20 cellular contexts compared by ENCODE assay signal in the genomic region with DNA sequence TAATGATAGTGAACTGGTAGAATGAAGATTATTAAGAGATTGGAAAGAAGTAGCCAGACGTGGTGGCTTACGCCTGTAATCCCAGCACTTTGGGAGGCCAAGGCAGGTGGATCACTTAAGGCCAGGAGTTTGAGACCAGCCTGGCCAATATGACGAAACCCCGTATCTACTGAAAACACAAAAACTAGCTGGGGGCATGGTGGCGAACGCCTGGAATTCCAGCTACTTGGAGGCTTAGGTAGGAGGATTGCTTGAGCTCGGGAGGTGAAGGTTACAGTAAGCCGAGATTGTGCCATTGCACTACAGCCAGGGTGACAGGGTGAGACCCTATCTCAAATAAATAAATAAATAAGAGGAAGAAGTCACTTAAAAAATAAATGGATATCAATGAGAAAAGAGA. TPM values are rescaled to one million over a fixed set of nuclear protein-coding genes. Genes with fewer than 3 reads are reported as not detected.
DNase-seq lines count a peak whose midpoint lies in the region; ATAC-seq, FAIRE-seq and TF ChIP-seq lines count a peak whose summit lies in the region.
"Had no signal": no experiment of that assay in that cellular context is flagged by ENCODE, and none has a peak within 500 bp of the region (broad histone marks: within the 10 kb centered on the region; RNA-seq: fewer than 3 reads in every experiment).

No MANE protein-coding gene starts in this region.

- H3K27me3 ChIP-seq in GM23248 (replicated peaks; ENCODE audit: insufficient read depth), result no peaks in the 10 kb centered on the region
- H3K27me3 ChIP-seq: BE2C, BLaER1 had no signal

- H3K36me3 Mint-ChIP-seq in CD14-positive monocyte, result peaks cover 50 to 78% of the 10 kb centered on the region in 2 donors
- peaks cover 26% of the 10 kb centered on the region for H3K36me3 Mint-ChIP-seq in memory B cell

- no peaks in the 10 kb centered on the region for H3K4me1 ChIP-seq in GM23248 (ENCODE audit: insufficient read depth)
- H3K4me1 ChIP-seq: BE2C, BLaER1 had no signal

- 0 out of 2 replicates have a peak, but pooled peaks cover 8% of the 10 kb centered on the region for H4K20me1 ChIP-seq in GM23248 (ENCODE audit: insufficient read depth)

- H3K9me2 ChIP-seq in GM23248 (ENCODE audit: insufficient read depth), result no peaks in the 10 kb centered on the region

- no peaks in the 10 kb centered on the region for H3K9me3 ChIP-seq in GM23248 (ENCODE audit: low read depth)
- H3K9me3 ChIP-seq: BE2C, BLaER1, Caco-2 had no signal

- no peaks in the 10 kb centered on the region for H3K4me1 Mint-ChIP-seq in CD14-positive monocyte
- H3K4me1 Mint-ChIP-seq in memory B cell, result peaks cover 15% of the 10 kb centered on the region

- in situ Hi-C loops in GM23248 (cut with MboI), result no loop called here

- H3K36me3 ChIP-seq in GM23248 (ENCODE audit: low read depth), result peaks cover 25% of the 10 kb centered on the region

- peaks cover 96% of the 10 kb centered on the region for H3K79me2 ChIP-seq in GM23248 (ENCODE audit: insufficient read depth)

- no peak overlapping the region for H3K27ac ChIP-seq in GM23248
- H3K27ac ChIP-seq: BLaER1 had no signal

- no peak overlapping the region for H3K4me3 ChIP-seq in GM23248
- H3K4me3 ChIP-seq: BLaER1 had no signal

- intact Hi-C loops in CD14-positive monocyte (cut with micrococcal nuclease), result no loop called here

- FAIRE-seq in GM12891 (lab: Jason Lieb, UNC), result peak; percentile 16
- FAIRE-seq: D721Med, GM12892, GM18507 had no signal

- no peak for TF ChIP-seq POLR2A in GM12891 (IDR thresholded peaks at IDR 0.05; ENCODE audit: low read depth, low read length)

- 94 to 98% methylated on average over 8 of the region's 8 CpGs for WGBS in GM23248 (ENCODE audit: low coverage in 1 of 2, low lambda C conversion rate in 2 of 2, missing lambda C conversion rate in 2 of 2), 2 experiments

- ATAC-seq in memory B cell (ENCODE audit: low read depth) (no peak), HG03342 (IDR thresholded peaks at IDR 0.05; ENCODE audit: unreplicated experiment) (no peak)
- ATAC-seq: CD8-positive, alpha-beta T cell had no signal

- H3K9me3 Mint-ChIP-seq in CD14-positive monocyte (peaks cover 0 to 2% (median 0%) of the 10 kb centered on the region in 7 donors), memory B cell (no peaks in the 10 kb centered on the region)
- H3K9me3 Mint-ChIP-seq: CD4-positive, alpha-beta T cell; CD8-positive, alpha-beta T cell had no signal

- H3K4me3 Mint-ChIP-seq in CD14-positive monocyte (no peak overlapping the region), memory B cell (no peak overlapping the region)
- H3K4me3 Mint-ChIP-seq: CD4-positive, alpha-beta T cell; CD8-positive, alpha-beta T cell had no signal

- H3F3A ChIP-seq in GM23248 (ENCODE audit: insufficient read depth), result no peaks in the 10 kb centered on the region

- TF ChIP-seq CTCF in CD14-positive monocyte (IDR thresholded peaks at IDR 0.05), result no peak

- DNase-seq in CD14-positive monocyte (ENCODE audit: low spot score) (no peak), GM12891 (ENCODE audit: insufficient read length, low spot score) (no peak), memory B cell (ENCODE audit: low spot score in 2 of 2) (no peak), GM23248 (no peak)
- DNase-seq in stimulated activated naive CD4-positive, alpha-beta T cell treated with Interleukin-2 at 50 U/mL for 16 hours (lab: John Stamatoyannopoulos, UW), result no peak
- DNase-seq: 8988T; ACHN; BE2C; C1 segment of cervical spinal cord; Caco-2; Calu3; CD4-positive, alpha-beta T cell; CD8-positive, alpha-beta T cell; DMS79 treated with DMSO at 0.1 percent for 48 hours; GF-D8 had no signal

- H3K27me3 Mint-ChIP-seq in CD14-positive monocyte (ENCODE audit: low read depth in 3 of 3) (no peaks in the 10 kb centered on the region), memory B cell (no peaks in the 10 kb centered on the region)
- H3K27me3 Mint-ChIP-seq: CD4-positive, alpha-beta T cell had no signal

- H3K4me2 ChIP-seq in GM23248 (ENCODE audit: unreplicated experiment), result no peak overlapping the region
- H3K4me2 ChIP-seq: BLaER1 had no signal

- no peak overlapping the region for H2AFZ ChIP-seq in GM23248

- H3K9ac ChIP-seq in GM23248, result no peak overlapping the region
- H3K9ac ChIP-seq: BLaER1 had no signal

- H3K27ac Mint-ChIP-seq in CD14-positive monocyte (peak overlapping the region in 4 of 7 donors; percentile 30 to 72 (median 50)), memory B cell (peak overlapping the region; percentile 24)
- H3K27ac Mint-ChIP-seq: CD4-positive, alpha-beta T cell; CD8-positive, alpha-beta T cell had no signal

TF ChIP-seq in GM12891, 5 proteins besides CTCF, POLR2A, EP300 and RAD21:
- TF ChIP-seq POLR2AphosphoS5 (IDR thresholded peaks at IDR 0.05; ENCODE audit: low read depth, low read length) (no peak), SPI1 (IDR thresholded peaks at IDR 0.05; ENCODE audit: low read depth, low read length) (no peak), TAF1 (IDR thresholded peaks at IDR 0.05; ENCODE audit: low read depth, low read length) (no peak), PAX5 (IDR thresholded peaks at IDR 0.05; ENCODE audit: insufficient read depth, low read length, severe bottlenecking) (no peak), POU2F2 (IDR thresholded peaks at IDR 0.05; ENCODE audit: low read depth, low read length) (no peak)

RNA-seq across cellular contexts. Expression of gene USP8, which starts 14.0 kb away (rescaled TPM):
- polyA plus RNA-seq in CD14-positive monocyte (10 to 100 TPM; 32.1 to 62.4 TPM), GM23248 (2016; fragmentation: Nextera tagmentation; extraction: Ambion mirVana) (56.2 and 57.2 TPM in 2 replicates)
- polyA plus RNA-seq in GM12891 (2012; ENCODE audit: low read depth, missing spikeins), result 17.6 TPM
- total RNA-seq in GM23248 (2014; rRNA removed; shearing (Covaris generic)), result 29.8 and 32.1 TPM in 2 replicates
